Comparison of ENCODE assay signal across 20 cellular contexts in the genomic region with DNA sequence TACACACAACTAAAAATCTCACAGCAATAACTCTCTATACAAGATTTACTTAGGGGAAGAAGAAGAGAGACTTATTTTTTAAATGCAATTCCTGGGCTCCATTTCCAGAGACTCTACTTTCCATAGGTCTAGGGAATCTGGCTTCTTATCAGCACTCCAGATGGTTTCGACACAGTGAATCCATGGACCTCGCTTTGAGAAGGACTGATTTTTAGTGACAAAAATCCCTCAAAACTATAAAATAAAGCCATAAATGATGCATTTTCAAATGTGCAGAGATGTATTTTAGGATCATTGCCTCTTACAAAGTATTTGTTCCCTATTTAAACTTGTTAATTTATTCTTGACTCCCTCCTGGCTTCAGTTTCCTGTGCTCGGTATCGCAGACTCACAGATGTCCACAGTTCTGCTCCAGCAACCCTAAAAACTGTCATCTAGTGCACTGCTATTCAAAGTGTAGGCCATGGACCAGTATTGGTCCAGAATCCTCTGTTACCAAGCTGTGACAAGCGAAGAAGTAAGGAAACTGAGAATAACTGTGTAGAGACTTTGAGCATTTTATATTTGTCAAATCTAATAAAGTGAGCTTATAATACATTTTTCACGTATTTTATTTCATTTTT.
"Had no signal": no experiment of that assay in that cellular context is flagged by ENCODE, and none has a peak within 500 bp of the region (broad histone marks: within the 10 kb centered on the region; RNA-seq: fewer than 3 reads in every experiment).

No MANE protein-coding gene starts in this region.

- H3K27ac ChIP-seq: colonic mucosa, left lung, transverse colon, vagina, WERI-Rb-1 had no signal

- H3K27me3 ChIP-seq: colonic mucosa, left lung, transverse colon, vagina had no signal

- H3K9me3 ChIP-seq: colonic mucosa, left lung, transverse colon, vagina had no signal

- ATAC-seq: activated CD4-positive, alpha-beta T cell treated with anti-CD3 and anti-CD28 coated beads for 36 hours; activated CD8-positive, alpha-beta memory T cell treated with anti-CD3 and anti-CD28 coated beads, Interleukin-2, amount 10 ng/mL, durations not matched to agents 7 days and 5 days; activated T-helper 17 cell treated with anti-CD3 and anti-CD28 coated beads, Interleukin-2, amount 50 U/mL, for 72 hours; left lung; stimulated activated naive CD8-positive, alpha-beta T cell treated with anti-CD3 and anti-CD28 coated beads, Interleukin-15, Interleukin-2, amounts not matched to agents 100 U/mL and 50 U/mL, for 24 hours had no signal

- H3K36me3 ChIP-seq: colonic mucosa, left lung, transverse colon, vagina, WERI-Rb-1 had no signal

- H3K4me3 Mint-ChIP-seq: activated CD4-positive, alpha-beta memory T cell treated with anti-CD3 and anti-CD28 coated beads, Interleukin-2, amount 10 ng/mL, durations not matched to agents 7 days and 5 days; activated CD4-positive, alpha-beta T cell treated with anti-CD3 and anti-CD28 coated beads for 36 hours; activated CD8-positive, alpha-beta memory T cell treated with anti-CD3 and anti-CD28 coated beads, Interleukin-2, amount 10 ng/mL, durations not matched to agents 7 days and 5 days; activated naive CD8-positive, alpha-beta T cell treated with anti-CD3 and anti-CD28 coated beads, Interleukin-2, amount 10 ng/mL, durations not matched to agents 7 days and 5 days; activated T-helper 17 cell treated with anti-CD3 and anti-CD28 coated beads, Interleukin-2, amount 50 U/mL, for 72 hours; neural crest cell had no signal

- H3K4me1 ChIP-seq: colonic mucosa, left lung, transverse colon had no signal

- H3K4me1 Mint-ChIP-seq: activated CD4-positive, alpha-beta memory T cell treated with anti-CD3 and anti-CD28 coated beads, Interleukin-2, amount 10 ng/mL, durations not matched to agents 7 days and 5 days; activated CD4-positive, alpha-beta T cell treated with anti-CD3 and anti-CD28 coated beads for 36 hours; activated CD8-positive, alpha-beta memory T cell treated with anti-CD3 and anti-CD28 coated beads, Interleukin-2, amount 10 ng/mL, durations not matched to agents 7 days and 5 days; activated naive CD8-positive, alpha-beta T cell treated with anti-CD3 and anti-CD28 coated beads, Interleukin-2, amount 10 ng/mL, durations not matched to agents 7 days and 5 days; activated T-helper 17 cell treated with anti-CD3 and anti-CD28 coated beads, Interleukin-2, amount 50 U/mL, for 72 hours had no signal

- DNase-seq: activated CD4-positive, alpha-beta memory T cell treated with anti-CD3 and anti-CD28 coated beads, Interleukin-2, amount 10 ng/mL, durations not matched to agents 7 days and 5 days; activated CD4-positive, alpha-beta T cell treated with anti-CD3 and anti-CD28 coated beads for 36 hours; activated CD8-positive, alpha-beta memory T cell treated with anti-CD3 and anti-CD28 coated beads, Interleukin-2, amount 10 ng/mL, durations not matched to agents 7 days and 5 days; activated naive CD4-positive, alpha-beta T cell; activated naive CD8-positive, alpha-beta T cell treated with anti-CD3 and anti-CD28 coated beads, Interleukin-2, amount 10 ng/mL, durations not matched to agents 7 days and 5 days; amygdala; colonic mucosa; erythroblast; head of caudate nucleus; left lung; mammary epithelial cell; midbrain; stimulated activated naive CD8-positive, alpha-beta T cell treated with anti-CD3 and anti-CD28 coated beads, Interleukin-15, Interleukin-2, amounts not matched to agents 100 U/mL and 50 U/mL, for 24 hours; transverse colon; WERI-Rb-1 had no signal

- H3K27me3 Mint-ChIP-seq: activated CD4-positive, alpha-beta memory T cell treated with anti-CD3 and anti-CD28 coated beads, Interleukin-2, amount 10 ng/mL, durations not matched to agents 7 days and 5 days; activated CD4-positive, alpha-beta T cell treated with anti-CD3 and anti-CD28 coated beads for 36 hours; activated CD8-positive, alpha-beta memory T cell treated with anti-CD3 and anti-CD28 coated beads, Interleukin-2, amount 10 ng/mL, durations not matched to agents 7 days and 5 days; activated naive CD8-positive, alpha-beta T cell treated with anti-CD3 and anti-CD28 coated beads, Interleukin-2, amount 10 ng/mL, durations not matched to agents 7 days and 5 days; activated T-helper 17 cell treated with anti-CD3 and anti-CD28 coated beads, Interleukin-2, amount 50 U/mL, for 72 hours; progenitor cell of endocrine pancreas had no signal

- H3K27ac Mint-ChIP-seq: activated CD4-positive, alpha-beta memory T cell treated with anti-CD3 and anti-CD28 coated beads, Interleukin-2, amount 10 ng/mL, durations not matched to agents 7 days and 5 days; activated CD4-positive, alpha-beta T cell treated with anti-CD3 and anti-CD28 coated beads for 36 hours; activated CD8-positive, alpha-beta memory T cell treated with anti-CD3 and anti-CD28 coated beads, Interleukin-2, amount 10 ng/mL, durations not matched to agents 7 days and 5 days; activated naive CD8-positive, alpha-beta T cell treated with anti-CD3 and anti-CD28 coated beads, Interleukin-2, amount 10 ng/mL, durations not matched to agents 7 days and 5 days; activated T-helper 17 cell treated with anti-CD3 and anti-CD28 coated beads, Interleukin-2, amount 50 U/mL, for 72 hours; progenitor cell of endocrine pancreas had no signal

- FAIRE-seq: frontal cortex had no signal

- H3K9me3 Mint-ChIP-seq: activated CD4-positive, alpha-beta memory T cell treated with anti-CD3 and anti-CD28 coated beads, Interleukin-2, amount 10 ng/mL, durations not matched to agents 7 days and 5 days; activated naive CD8-positive, alpha-beta T cell treated with anti-CD3 and anti-CD28 coated beads, Interleukin-2, amount 10 ng/mL, durations not matched to agents 7 days and 5 days; activated T-helper 17 cell treated with anti-CD3 and anti-CD28 coated beads, Interleukin-2, amount 50 U/mL, for 72 hours; neural crest cell had no signal

- H3K4me3 ChIP-seq: colonic mucosa, left lung, transverse colon, vagina had no signal
